17 cellular contexts compared by ENCODE assay signal in genomic region chr2:25066455-25066854, GRCh38. TPM values are rescaled to one million over a fixed set of nuclear protein-coding genes. Genes with fewer than 3 reads are reported as not detected.
A peak's percentile ranks its signal among the peaks of the same experiment; 100 is the strongest.
DNase-seq lines count a peak whose midpoint lies in the region; ATAC-seq and TF ChIP-seq lines count a peak whose summit lies in the region.
"Had no signal": no experiment of that assay in that cellular context is flagged by ENCODE, and none has a peak within 500 bp of the region (broad histone marks: within the 10 kb centered on the region; RNA-seq: fewer than 3 reads in every experiment).

No MANE protein-coding gene starts in this region.

- peaks cover 18% of the 10 kb centered on the region for H3K36me3 Mint-ChIP-seq in brain
- H3K36me3 Mint-ChIP-seq in glutamatergic neuron (ENCODE audit: unreplicated experiment): peaks cover 6% of the 10 kb centered on the region
- no peaks in the 10 kb centered on the region for H3K36me3 Mint-ChIP-seq in activated naive CD4-positive, alpha-beta T cell treated with anti-CD3 and anti-CD28 coated beads, Interleukin-2, amount 10 ng/mL, durations not matched to agents 7 days and 5 days
- peaks cover 2% of the 10 kb centered on the region for H3K36me3 Mint-ChIP-seq in CD8-positive, alpha-beta T cell
- H3K36me3 Mint-ChIP-seq: CD14-positive monocyte had no signal

- no peaks in the 10 kb centered on the region for H3K36me3 ChIP-seq in CD8-positive, alpha-beta T cell (ENCODE audit: insufficient read depth, low read length)
- H3K36me3 ChIP-seq: BLaER1 had no signal

- no peaks in the 10 kb centered on the region for H3K27me3 ChIP-seq in CD8-positive, alpha-beta T cell (ENCODE audit: insufficient read depth, low read length)
- H3K27me3 ChIP-seq: BLaER1 had no signal

- CTCF ChIA-PET in activated naive CD4-positive, alpha-beta T cell treated with anti-CD3 and anti-CD28 coated beads, Interleukin-2, amount 10 ng/mL, durations not matched to agents 7 days and 5 days (lab: Charles Lee): interaction anchor here (0.6 kb wide), 1 partner anchor 158 kb away, joined by 3 read pairs; no protein-coding TSS in a partner anchor
- CTCF ChIA-PET in CD8-positive, alpha-beta T cell (lab: Charles Lee): no interaction called here

- no peaks in the 10 kb centered on the region for H3K4me1 ChIP-seq in CD8-positive, alpha-beta T cell (ENCODE audit: insufficient read depth, low read length)

- intact Hi-C loops in CD8-positive, alpha-beta T cell (cut with DNase I, micrococcal nuclease): no loop called here

- H3K4me1 Mint-ChIP-seq in brain (peaks cover 50% of the 10 kb centered on the region), glutamatergic neuron (ENCODE audit: low read depth, unreplicated experiment) (peaks cover 19% of the 10 kb centered on the region)
- no peaks in the 10 kb centered on the region for H3K4me1 Mint-ChIP-seq in activated naive CD4-positive, alpha-beta T cell treated with anti-CD3 and anti-CD28 coated beads, Interleukin-2, amount 10 ng/mL, durations not matched to agents 7 days and 5 days
- H3K4me1 Mint-ChIP-seq in CD8-positive, alpha-beta T cell (ENCODE audit: low read depth): no peaks in the 10 kb centered on the region
- H3K4me1 Mint-ChIP-seq: CD14-positive monocyte; CD4-positive, alpha-beta memory T cell had no signal

- ATAC-seq in CD8-positive, alpha-beta T cell: no peak
- ATAC-seq: HepG2 had no signal

- peaks cover 0 to 8% (median 0%) of the 10 kb centered on the region in 5 experiments for H3K9me3 Mint-ChIP-seq in brain
- peaks cover 9% of the 10 kb centered on the region for H3K9me3 Mint-ChIP-seq in glutamatergic neuron (ENCODE audit: unreplicated experiment)
- H3K9me3 Mint-ChIP-seq in activated naive CD4-positive, alpha-beta T cell treated with anti-CD3 and anti-CD28 coated beads, Interleukin-2, amount 10 ng/mL, durations not matched to agents 7 days and 5 days: peaks cover 4% of the 10 kb centered on the region
- peaks cover 6% of the 10 kb centered on the region for H3K9me3 Mint-ChIP-seq in CD8-positive, alpha-beta T cell

- no peaks in the 10 kb centered on the region for H3K9me3 ChIP-seq in CD8-positive, alpha-beta T cell (ENCODE audit: low read length)
- H3K9me3 ChIP-seq: BLaER1 had no signal

- H3K27ac Mint-ChIP-seq in brain (peak overlapping the region in 3 of 5 experiments; percentile 70 to 92 (median 87)), glutamatergic neuron (ENCODE audit: unreplicated experiment) (peak overlapping the region; percentile 10)
- H3K27ac Mint-ChIP-seq in activated naive CD4-positive, alpha-beta T cell treated with anti-CD3 and anti-CD28 coated beads, Interleukin-2, amount 10 ng/mL, durations not matched to agents 7 days and 5 days: no peak overlapping the region
- no peak overlapping the region for H3K27ac Mint-ChIP-seq in CD8-positive, alpha-beta T cell

- no peak overlapping the region for H3K27ac ChIP-seq in CD8-positive, alpha-beta T cell (ENCODE audit: low read depth, low read length)
- H3K27ac ChIP-seq: BLaER1, GM23248 had no signal

- DNase-seq in activated effector memory CD4-positive, alpha-beta T cell treated with anti-CD3 and anti-CD28 coated beads, Interleukin-2, amount 50 U/mL, for 16 hours: peak; percentile 27
- no peak for DNase-seq in activated effector memory CD4-positive, alpha-beta T cell treated with Interleukin-2 at 50 U/mL for 16 hours
- DNase-seq in glutamatergic neuron (no peak), HuH-7.5 (ENCODE audit: low spot score) (no peak)
- DNase-seq in activated naive CD4-positive, alpha-beta T cell treated with anti-CD3 and anti-CD28 coated beads, Interleukin-2, amount 10 ng/mL, durations not matched to agents 7 days and 5 days: no peak
- DNase-seq in CD8-positive, alpha-beta T cell: no peak
- DNase-seq: 8988T; Calu3; CD4-positive, alpha-beta memory T cell; DND-41; EL; GM23248; H7 had no signal

- H3K4me3 Mint-ChIP-seq in brain (no peak overlapping the region), glutamatergic neuron (ENCODE audit: unreplicated experiment) (no peak overlapping the region)
- H3K4me3 Mint-ChIP-seq in activated naive CD4-positive, alpha-beta T cell treated with anti-CD3 and anti-CD28 coated beads, Interleukin-2, amount 10 ng/mL, durations not matched to agents 7 days and 5 days: no peak overlapping the region
- no peak overlapping the region for H3K4me3 Mint-ChIP-seq in CD8-positive, alpha-beta T cell
- H3K4me3 Mint-ChIP-seq: CD14-positive monocyte; CD4-positive, alpha-beta memory T cell had no signal

- POLR2A ChIA-PET in CD8-positive, alpha-beta T cell (lab: Charles Lee): no interaction called here

- TF ChIP-seq CTCF in brain (conservative IDR thresholded peaks at IDR 0.05) (no peak), glutamatergic neuron (IDR thresholded peaks at IDR 0.05; ENCODE audit: partially characterized antibody, unreplicated experiment) (no peak)
- TF ChIP-seq CTCF in CD8-positive, alpha-beta T cell (IDR thresholded peaks at IDR 0.05): no peak

- H3K27me3 Mint-ChIP-seq in brain (peaks cover 3% of the 10 kb centered on the region), glutamatergic neuron (ENCODE audit: unreplicated experiment) (peaks cover 2% of the 10 kb centered on the region)
- peaks cover 3% of the 10 kb centered on the region for H3K27me3 Mint-ChIP-seq in activated naive CD4-positive, alpha-beta T cell treated with anti-CD3 and anti-CD28 coated beads, Interleukin-2, amount 10 ng/mL, durations not matched to agents 7 days and 5 days
- peaks cover 2% of the 10 kb centered on the region for H3K27me3 Mint-ChIP-seq in CD8-positive, alpha-beta T cell (ENCODE audit: low read depth)

- H3K4me3 ChIP-seq in CD8-positive, alpha-beta T cell (ENCODE audit: low read depth, low read length): no peak overlapping the region
- H3K4me3 ChIP-seq: BLaER1, GM23248 had no signal

RNA-seq across cellular contexts. Expression of gene EFR3B, which starts 24.6 kb away (rescaled TPM):
- 23.8 TPM for polyA plus RNA-seq in brain (ENCODE audit: insufficient read depth, low read depth, low replicate concordance)
- 22.9 TPM for total RNA-seq in glutamatergic neuron (ENCODE audit: unreplicated experiment)
- total RNA-seq in CD8-positive, alpha-beta T cell: under 1 TPM in 1 of 2 experiments, not detected in 1; 0.08 TPM
- polyA plus RNA-seq: CD14-positive monocyte had no signal

Comparison
In these comparisons a context has a peak if more than half of its experiments do, and no peak if none do; other contexts are left out.
1. H3K27ac Mint-ChIP-seq: peak in brain (3 of 5) and glutamatergic neuron (single experiment); none in activated naive CD4-positive, alpha-beta T cell treated with anti-CD3 and anti-CD28 coated beads, Interleukin-2, amount 10 ng/mL, durations not matched to agents 7 days and 5 days (single experiment) and CD8-positive, alpha-beta T cell (single experiment).
2. RNA of gene EFR3B, which starts 24.6 kb away (total RNA-seq): 22.9 TPM in glutamatergic neuron (single experiment); 0.08 TPM in CD8-positive, alpha-beta T cell; every median in the first group is over 10 times any median in the second.